8 cellular contexts compared by ENCODE assay signal in genomic region chr12:98501266-98501629, GRCh38. TPM values are rescaled to one million over a fixed set of nuclear protein-coding genes. Genes with fewer than 3 reads are reported as not detected.
DNase-seq lines count a peak whose midpoint lies in the region; ATAC-seq and TF ChIP-seq lines count a peak whose summit lies in the region.
"Not testable (repeated sequence)": the region's sequence is repeated elsewhere in the genome, so short reads cannot be mapped to it uniquely, and the experiment has no call there.

No MANE protein-coding gene starts in this region.

- not testable (repeated sequence) for TF ChIP-seq CTCF in Peyer's patch (IDR thresholded peaks at IDR 0.05); liver (IDR thresholded peaks at IDR 0.05; ENCODE audit: low read depth, low read length, missing input control); nephron progenitor cell (IDR thresholded peaks at IDR 0.05)

- not testable (repeated sequence) for DNase-seq in CD4-positive, CD25-positive, alpha-beta regulatory T cell; Peyer's patch; activated CD4-positive, alpha-beta T cell treated with anti-CD3 and anti-CD28 coated beads, Interleukin-2, amount 10 ng/mL, durations not matched to agents 24 days and 14 days; activated naive CD4-positive, alpha-beta T cell treated with anti-CD3 and anti-CD28 coated beads for 36 hours; central memory CD8-positive, alpha-beta T cell (ENCODE audit: low spot score in 2 of 2); nephron progenitor cell

- not testable (repeated sequence) for H3K4me3 ChIP-seq in CD4-positive, CD25-positive, alpha-beta regulatory T cell (ENCODE audit: low read depth, low read length); liver (ENCODE audit: low read depth in 1 of 3, low read length in 3 of 3)
- peak overlapping the region in 2 of 4 donors; percentile 25 to 30 for H3K4me3 ChIP-seq in Peyer's patch

- not testable (repeated sequence) for TF ChIP-seq POLR2A in Peyer's patch (IDR thresholded peaks at IDR 0.05)

- not testable (repeated sequence) for H3K36me3 ChIP-seq in CD4-positive, CD25-positive, alpha-beta regulatory T cell (ENCODE audit: control insufficient read depth, insufficient read depth, low read length); Peyer's patch; liver (ENCODE audit: control insufficient read depth in 4 of 4, insufficient read depth in 3 of 4, low read depth in 1 of 4, low read length in 3 of 4)

- not testable (repeated sequence) for TF ChIP-seq RAD21 in liver (IDR thresholded peaks at IDR 0.05)

- not testable (repeated sequence) for H3K27ac ChIP-seq in CD4-positive, CD25-positive, alpha-beta regulatory T cell (ENCODE audit: insufficient read depth, low read length, poor library complexity, severe bottlenecking)
- H3K27ac ChIP-seq in Peyer's patch (peak overlapping the region in 3 of 4 donors; percentile 54 to 91 (median 80)), liver (ENCODE audit: low read depth in 1 of 2, low read length in 2 of 2) (peak overlapping the region; percentile 81 to 97)

- H3K36me3 Mint-ChIP-seq in CD4-positive, CD25-positive, alpha-beta regulatory T cell, result peaks cover 15% of the 10 kb centered on the region
- not testable (repeated sequence) for H3K36me3 Mint-ChIP-seq in activated CD4-positive, alpha-beta T cell treated with anti-CD3 and anti-CD28 coated beads, Interleukin-2, amount 10 ng/mL, durations not matched to agents 24 days and 14 days (ENCODE audit: low read depth); activated naive CD4-positive, alpha-beta T cell treated with anti-CD3 and anti-CD28 coated beads for 36 hours (ENCODE audit: low read depth); nephron progenitor cell (ENCODE audit: low read depth)
- H3K36me3 Mint-ChIP-seq in central memory CD8-positive, alpha-beta T cell (ENCODE audit: insufficient read depth), result peaks cover 37% of the 10 kb centered on the region
- peaks cover 12% of the 10 kb centered on the region for H3K36me3 Mint-ChIP-seq in stimulated activated naive CD8-positive, alpha-beta T cell treated with anti-CD3 and anti-CD28 coated beads, Interleukin-15, Interleukin-2, amounts not matched to agents 100 ng/mL and 50 ng/mL, for 24 hours (ENCODE audit: low read depth)

- H3K9me3 ChIP-seq in CD4-positive, CD25-positive, alpha-beta regulatory T cell (ENCODE audit: control insufficient read depth in 2 of 2, low read length in 2 of 2); Peyer's patch; liver (ENCODE audit: control insufficient read depth in 4 of 4, low read length in 3 of 4): not testable (repeated sequence)

- ATAC-seq in CD4-positive, CD25-positive, alpha-beta regulatory T cell (ENCODE audit: low read depth in 2 of 2); central memory CD8-positive, alpha-beta T cell (replicated peaks; ENCODE audit: extremely low read depth, poor library complexity, severe bottlenecking): not testable (repeated sequence)

- not testable (repeated sequence) for H3K27me3 ChIP-seq in CD4-positive, CD25-positive, alpha-beta regulatory T cell (ENCODE audit: control insufficient read depth, insufficient read depth, low read length); Peyer's patch; liver (ENCODE audit: control insufficient read depth in 4 of 4, insufficient read depth in 4 of 4, low read length in 3 of 4)

- peaks cover 15 to 29% (median 25%) of the 10 kb centered on the region in 4 donors for H3K4me1 Mint-ChIP-seq in CD4-positive, CD25-positive, alpha-beta regulatory T cell
- peaks cover 33% of the 10 kb centered on the region for H3K4me1 Mint-ChIP-seq in activated CD4-positive, alpha-beta T cell treated with anti-CD3 and anti-CD28 coated beads, Interleukin-2, amount 10 ng/mL, durations not matched to agents 24 days and 14 days
- peaks cover 16% of the 10 kb centered on the region for H3K4me1 Mint-ChIP-seq in activated naive CD4-positive, alpha-beta T cell treated with anti-CD3 and anti-CD28 coated beads for 36 hours (ENCODE audit: low read depth)
- peaks cover 18% of the 10 kb centered on the region for H3K4me1 Mint-ChIP-seq in central memory CD8-positive, alpha-beta T cell
- H3K4me1 Mint-ChIP-seq in nephron progenitor cell, result peaks cover 11% of the 10 kb centered on the region
- H3K4me1 Mint-ChIP-seq in stimulated activated naive CD8-positive, alpha-beta T cell treated with anti-CD3 and anti-CD28 coated beads, Interleukin-15, Interleukin-2, amounts not matched to agents 100 ng/mL and 50 ng/mL, for 24 hours (ENCODE audit: low read depth), result peaks cover 37% of the 10 kb centered on the region

- CTCF ChIA-PET in activated naive CD4-positive, alpha-beta T cell treated with anti-CD3 and anti-CD28 coated beads for 36 hours (lab: Charles Lee), result interaction anchor here (0.7 to 1.5 kb wide), 2 partner anchors 8 to 10 kb away, joined by 3 to 23 read pairs; no protein-coding TSS in a partner anchor

- H3K27me3 Mint-ChIP-seq in CD4-positive, CD25-positive, alpha-beta regulatory T cell, result peaks cover 20% of the 10 kb centered on the region
- not testable (repeated sequence) for H3K27me3 Mint-ChIP-seq in activated CD4-positive, alpha-beta T cell treated with anti-CD3 and anti-CD28 coated beads, Interleukin-2, amount 10 ng/mL, durations not matched to agents 24 days and 14 days; activated naive CD4-positive, alpha-beta T cell treated with anti-CD3 and anti-CD28 coated beads for 36 hours (ENCODE audit: low read depth)
- peaks cover 17% of the 10 kb centered on the region for H3K27me3 Mint-ChIP-seq in central memory CD8-positive, alpha-beta T cell
- H3K27me3 Mint-ChIP-seq in nephron progenitor cell (ENCODE audit: low read depth, poor library complexity), result peaks cover 17% of the 10 kb centered on the region
- H3K27me3 Mint-ChIP-seq in stimulated activated naive CD8-positive, alpha-beta T cell treated with anti-CD3 and anti-CD28 coated beads, Interleukin-15, Interleukin-2, amounts not matched to agents 100 ng/mL and 50 ng/mL, for 24 hours, result peaks cover 10% of the 10 kb centered on the region

- H3K27ac Mint-ChIP-seq in CD4-positive, CD25-positive, alpha-beta regulatory T cell; nephron progenitor cell: not testable (repeated sequence)
- peak overlapping the region; percentile 5 for H3K27ac Mint-ChIP-seq in activated CD4-positive, alpha-beta T cell treated with anti-CD3 and anti-CD28 coated beads, Interleukin-2, amount 10 ng/mL, durations not matched to agents 24 days and 14 days
- peak overlapping the region; percentile 42 for H3K27ac Mint-ChIP-seq in activated naive CD4-positive, alpha-beta T cell treated with anti-CD3 and anti-CD28 coated beads for 36 hours
- peak overlapping the region; percentile 58 for H3K27ac Mint-ChIP-seq in central memory CD8-positive, alpha-beta T cell (ENCODE audit: low read depth)
- peak overlapping the region; percentile 63 for H3K27ac Mint-ChIP-seq in stimulated activated naive CD8-positive, alpha-beta T cell treated with anti-CD3 and anti-CD28 coated beads, Interleukin-15, Interleukin-2, amounts not matched to agents 100 ng/mL and 50 ng/mL, for 24 hours

- 83% methylated on average over 15 of the region's 15 CpGs for WGBS in liver

- not testable (repeated sequence) for H3K9ac ChIP-seq in liver (ENCODE audit: low read depth in 1 of 2, low read length in 2 of 2)

- peaks cover 0 to 14% (median 1%) of the 10 kb centered on the region in 7 donors for H3K9me3 Mint-ChIP-seq in CD4-positive, CD25-positive, alpha-beta regulatory T cell
- not testable (repeated sequence) for H3K9me3 Mint-ChIP-seq in activated CD4-positive, alpha-beta T cell treated with anti-CD3 and anti-CD28 coated beads, Interleukin-2, amount 10 ng/mL, durations not matched to agents 24 days and 14 days; activated naive CD4-positive, alpha-beta T cell treated with anti-CD3 and anti-CD28 coated beads for 36 hours; central memory CD8-positive, alpha-beta T cell; stimulated activated naive CD8-positive, alpha-beta T cell treated with anti-CD3 and anti-CD28 coated beads, Interleukin-15, Interleukin-2, amounts not matched to agents 100 ng/mL and 50 ng/mL, for 24 hours
- H3K9me3 Mint-ChIP-seq in nephron progenitor cell, result peaks cover 12% of the 10 kb centered on the region

- H3K4me3 Mint-ChIP-seq in CD4-positive, CD25-positive, alpha-beta regulatory T cell, result peak overlapping the region; percentile 56 to 88 (median 73)
- peak overlapping the region; percentile 59 for H3K4me3 Mint-ChIP-seq in activated CD4-positive, alpha-beta T cell treated with anti-CD3 and anti-CD28 coated beads, Interleukin-2, amount 10 ng/mL, durations not matched to agents 24 days and 14 days
- H3K4me3 Mint-ChIP-seq in activated naive CD4-positive, alpha-beta T cell treated with anti-CD3 and anti-CD28 coated beads for 36 hours, result not testable (repeated sequence)
- peak overlapping the region; percentile 45 for H3K4me3 Mint-ChIP-seq in central memory CD8-positive, alpha-beta T cell
- peak overlapping the region; percentile 95 for H3K4me3 Mint-ChIP-seq in nephron progenitor cell
- peak overlapping the region; percentile 45 for H3K4me3 Mint-ChIP-seq in stimulated activated naive CD8-positive, alpha-beta T cell treated with anti-CD3 and anti-CD28 coated beads, Interleukin-15, Interleukin-2, amounts not matched to agents 100 ng/mL and 50 ng/mL, for 24 hours

- intact Hi-C loops in activated CD4-positive, alpha-beta T cell treated with anti-CD3 and anti-CD28 coated beads, Interleukin-2, amount 10 ng/mL, durations not matched to agents 24 days and 14 days (cut with micrococcal nuclease), result loop anchor here (5.0 kb wide), 2 partner anchors 241 to 1594 kb away; partner anchors contain the start of gene NEDD1
- intact Hi-C loops in activated naive CD4-positive, alpha-beta T cell treated with anti-CD3 and anti-CD28 coated beads for 36 hours (cut with micrococcal nuclease), result loop anchor here (5.0 to 10.0 kb wide), 3 partner anchors 1594 to 1926 kb away; partner anchors contain the start of genes DEPDC4, NEDD1 and SCYL2

- not testable (repeated sequence) for H3K4me1 ChIP-seq in CD4-positive, CD25-positive, alpha-beta regulatory T cell (ENCODE audit: control insufficient read depth, insufficient read depth, low read length, poor library complexity, severe bottlenecking)
- H3K4me1 ChIP-seq in Peyer's patch (peaks cover 0 to 11% (median 2%) of the 10 kb centered on the region in 4 donors), liver (ENCODE audit: control insufficient read depth in 4 of 4, insufficient read depth in 4 of 4, low read length in 3 of 4) (peaks cover 2 to 34% (median 12%) of the 10 kb centered on the region in 4 donors)

RNA-seq across cellular contexts. Expression of gene TMPO, which starts 14.1 kb away (rescaled TPM):
- total RNA-seq in CD4-positive, CD25-positive, alpha-beta regulatory T cell, result 105 TPM
- polyA plus RNA-seq in CD4-positive, CD25-positive, alpha-beta regulatory T cell, result 10 to 100 TPM; 40.3 to 65.7 (median 58.2) TPM
- total RNA-seq in Peyer's patch (100 to 1,000 TPM in 1 of 4 donors, 10 to 100 TPM in 3; 68.8 to 131 (median 81.8) TPM), liver (100 to 1,000 TPM in 1 of 2 donors, 10 to 100 TPM in 1; 74.7 to 175 TPM)
- total RNA-seq in activated CD4-positive, alpha-beta T cell treated with anti-CD3 and anti-CD28 coated beads, Interleukin-2, amount 10 ng/mL, durations not matched to agents 24 days and 14 days, result 326 and 353 TPM in 2 replicates
- total RNA-seq in activated naive CD4-positive, alpha-beta T cell treated with anti-CD3 and anti-CD28 coated beads for 36 hours, result 100 to 1,000 TPM; 326 to 330 TPM
- 10 to 100 TPM; 10.9 to 13.1 TPM for polyA plus RNA-seq in liver
